In the genomic region with DNA sequence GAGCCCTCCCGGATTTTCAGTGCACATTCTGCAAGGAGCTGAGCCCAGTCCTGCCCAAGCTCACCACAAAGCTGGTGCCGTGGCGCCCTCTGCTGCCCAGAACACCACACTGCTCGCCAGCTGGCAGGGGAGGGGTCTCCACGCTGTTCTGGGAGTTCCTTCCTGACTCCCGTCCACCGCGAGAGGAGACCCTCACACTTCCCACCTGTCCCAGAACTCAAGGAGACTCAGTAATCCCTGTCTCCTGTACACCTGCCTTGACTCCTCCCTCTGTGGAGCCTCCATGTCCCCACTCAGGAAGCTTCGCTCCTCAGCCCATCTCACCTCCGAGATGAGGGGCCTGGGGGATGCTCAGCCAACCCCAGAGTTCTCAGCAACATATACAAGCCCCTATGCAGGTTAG, we compare ENCODE assay signal across 8 cellular contexts. TPM values are rescaled to one million over a fixed set of nuclear protein-coding genes. Genes with fewer than 3 reads are reported as not detected.
A peak's percentile ranks its signal among the peaks of the same experiment; 100 is the strongest.
DNase-seq lines count a peak whose midpoint lies in the region; ATAC-seq, FAIRE-seq and TF ChIP-seq lines count a peak whose summit lies in the region.

No MANE protein-coding gene starts in this region.

- CTCF ChIA-PET in HepG2 (lab: Yijun Ruan, JAX; ENCODE audit: low intra/inter-chr PET ratio, low total read pairs): interaction anchor here (1.0 to 1.4 kb wide), 2 partner anchors 104 to 405 kb away, joined by 3 to 5 read pairs; no protein-coding TSS in a partner anchor

- FAIRE-seq in HepG2 (lab: Jason Lieb, UNC): no peak

- TF ChIP-seq POLR2A in HepG2 (IDR thresholded peaks at IDR 0.05; ENCODE audit: insufficient read depth in 1 of 2, low read depth in 2 of 2, low read length in 2 of 2) (no peak), GM18505 (IDR thresholded peaks at IDR 0.05; ENCODE audit: borderline replicate concordance, extremely low read depth, insufficient read depth, insufficient read length) (no peak)

- H3K27me3 ChIP-seq in DND-41 (ENCODE audit: insufficient read depth, low read length, poor library complexity): no peaks in the 10 kb centered on the region
- peaks cover 3 to 35% of the 10 kb centered on the region in 2 experiments; a peak in 4 of 5 replicates for H3K27me3 ChIP-seq in HepG2 (ENCODE audit: control insufficient read depth in 1 of 2, insufficient read depth in 2 of 2, low read length in 2 of 2)

- H3K79me2 ChIP-seq in DND-41 (ENCODE audit: insufficient read depth, low read length) (no peaks in the 10 kb centered on the region), HepG2 (ENCODE audit: insufficient read depth, low read length) (no peaks in the 10 kb centered on the region)

- no peaks in the 10 kb centered on the region for H3K9me3 ChIP-seq in DND-41 (ENCODE audit: insufficient read depth, low read length, severe bottlenecking)
- no peaks in the 10 kb centered on the region for H3K9me3 ChIP-seq in HepG2 (ENCODE audit: low read length)

- WGBS in HepG2 (ENCODE audit: low lambda C conversion rate): 34% methylated on average over 5 of the region's 10 CpGs

- TF ChIP-seq CTCF in DND-41 (IDR thresholded peaks at IDR 0.05; ENCODE audit: borderline replicate concordance, extremely low read depth, low read length, poor library complexity, severe bottlenecking): peak; percentile 90
- TF ChIP-seq CTCF in LNCAP (IDR thresholded peaks at IDR 0.05): peak; percentile 93
- TF ChIP-seq CTCF in choroid plexus epithelial cell (conservative IDR thresholded peaks at IDR 0.05; ENCODE audit: low read depth, low read length): peak; percentile 92
- TF ChIP-seq CTCF in HepG2 (CRISPR knock-in tag; IDR thresholded peaks at IDR 0.05): peak; percentile 90

- H3K4me3 ChIP-seq in DND-41 (ENCODE audit: low read depth in 1 of 2, low read length in 2 of 2): no peak overlapping the region
- H3K4me3 ChIP-seq in choroid plexus epithelial cell (ENCODE audit: low read depth, low read length): no peak overlapping the region
- H3K4me3 ChIP-seq in HepG2 (replicated peaks in 1 of 3; ENCODE audit: insufficient read depth in 1 of 3, low read depth in 2 of 3, low read length in 3 of 3): no peak overlapping the region

- H3K27ac ChIP-seq in DND-41 (ENCODE audit: low read length): no peak overlapping the region
- no peak overlapping the region for H3K27ac ChIP-seq in HepG2 (ENCODE audit: extremely low read length, insufficient read depth, low read length)

- ATAC-seq in DND-41 (ENCODE audit: insufficient read depth, low read depth): peak; percentile 86
- ATAC-seq in HepG2: peak; percentile 79
- ATAC-seq in GM19397 (IDR thresholded peaks at IDR 0.05; ENCODE audit: unreplicated experiment): no peak
- no peak for ATAC-seq in GM18505 (IDR thresholded peaks at IDR 0.05; ENCODE audit: unreplicated experiment)

- intact Hi-C loops in HepG2 (cut with micrococcal nuclease; ENCODE audit: unreplicated experiment): loop anchor here (5.0 kb wide), 1 partner anchor 326 kb away; no protein-coding TSS in a partner anchor

- no peak overlapping the region for H2AFZ ChIP-seq in DND-41 (ENCODE audit: low read depth, low read length)
- H2AFZ ChIP-seq in HepG2 (ENCODE audit: low read length): no peak overlapping the region

- peak; percentile 82 for TF ChIP-seq RAD21 in HepG2 (CRISPR knock-in tag; IDR thresholded peaks at IDR 0.05)

- peaks cover 4% of the 10 kb centered on the region; the same call in 1 of the 2 replicates for H3K4me1 ChIP-seq in DND-41 (ENCODE audit: insufficient read depth, low read length)
- no peaks in the 10 kb centered on the region for H3K4me1 ChIP-seq in HepG2 (ENCODE audit: insufficient read depth, low read length)

- no peak for TF ChIP-seq EP300 in HepG2 (IDR thresholded peaks at IDR 0.05; ENCODE audit: low read depth in 2 of 2, low read length in 2 of 2)
- TF ChIP-seq EP300 in HepG2 (CRISPR knock-in tag; IDR thresholded peaks at IDR 0.05; ENCODE audit: borderline replicate concordance): no peak

- H4K20me1 ChIP-seq in DND-41 (ENCODE audit: insufficient read depth, low read length) (no peaks in the 10 kb centered on the region), HepG2 (ENCODE audit: insufficient read depth, low read length) (no peaks in the 10 kb centered on the region)

- H3K9ac ChIP-seq in DND-41 (ENCODE audit: low read depth, low read length): no peak overlapping the region
- H3K9ac ChIP-seq in HepG2 (ENCODE audit: insufficient read depth, low read depth, low read length): no peak overlapping the region

- H3K36me3 ChIP-seq in DND-41 (ENCODE audit: insufficient read depth, low read length) (no peaks in the 10 kb centered on the region), HepG2 (replicated peaks in 1 of 2; ENCODE audit: control insufficient read depth in 1 of 2, insufficient read depth in 2 of 2, low read length in 2 of 2) (no peaks in the 10 kb centered on the region)

- in situ Hi-C loops in HepG2 (cut with HindIII; ENCODE audit: extremely low pct_ligation_motif_present, low pct_unique_long_range_greater_than_20kb): no loop called here

- no TSS peak for BruUV-seq in HepG2 (replicated peaks; lab: Mats Ljungman, UMichigan)

- DNase-seq in DND-41 (peak; percentile 70), choroid plexus epithelial cell (ENCODE audit: low read depth) (peak; percentile 49), HepG2 (ENCODE audit: low spot score) (peak; percentile 21)
- peak; percentile 79 for DNase-seq in activated CD4-positive, alpha-beta T cell treated with anti-CD3 and anti-CD28 coated beads for 48 hours
- DNase-seq in stimulated activated CD8-positive, alpha-beta memory T cell treated with anti-CD3 and anti-CD28 coated beads, Interleukin-15, amount 100 ng/mL, for 1 hour (ENCODE audit: low read depth): peak; percentile 38

- POLR2A ChIA-PET in HepG2 (lab: Yijun Ruan, JAX): no interaction called here

- H3K4me2 ChIP-seq in DND-41 (ENCODE audit: insufficient read depth, low read length): no peak overlapping the region
- H3K4me2 ChIP-seq in HepG2 (ENCODE audit: low read depth, low read length): no peak overlapping the region

TF ChIP-seq in HepG2, 621 proteins besides CTCF, POLR2A, EP300 and RAD21 (continues in another document):
- TF ChIP-seq ZBTB46 (CRISPR knock-in tag; IDR thresholded peaks at IDR 0.05; ENCODE audit: borderline replicate concordance) (no peak), ZNF790 (CRISPR knock-in tag; IDR thresholded peaks at IDR 0.05; ENCODE audit: borderline replicate concordance) (no peak), HIVEP1 (CRISPR knock-in tag; IDR thresholded peaks at IDR 0.05) (no peak), DMTF1 (CRISPR knock-in tag; IDR thresholded peaks at IDR 0.05) (no peak)

RNA-seq across cellular contexts. Expression of gene C10orf105, which starts 11.3 kb away (rescaled TPM):
- total RNA-seq in HepG2 (2016; rRNA removed; fragmentation: Illumina TruSeq; extraction: Trizol): not detected in 2 replicates
- not detected in 2 replicates for total RNA-seq in HepG2 (2016; cell fraction: cytosol; rRNA removed; fragmentation: Illumina TruSeq; extraction: Trizol; ENCODE audit: low read depth)
- not detected in 2 replicates for total RNA-seq in HepG2 (2016; cell fraction: insoluble cytoplasmic fraction; rRNA removed; fragmentation: Illumina TruSeq; extraction: Trizol)
- total RNA-seq in HepG2 (2016; cell fraction: membrane; rRNA removed; fragmentation: Illumina TruSeq; extraction: Trizol): not detected in 2 replicates
- total RNA-seq in HepG2 (2016; cell fraction: nucleus; rRNA removed; fragmentation: Illumina TruSeq; extraction: Trizol): not detected in 2 replicates
- polyA plus RNA-seq in HepG2 (2011; rRNA removed): not detected in 2 replicates
- not detected in 2 replicates for polyA plus RNA-seq in HepG2 (2011; cell fraction: cytosol; rRNA removed)
- not detected in 2 replicates for polyA plus RNA-seq in HepG2 (2011; cell fraction: nucleus; rRNA removed)
- not detected in 2 replicates for polyA plus RNA-seq in HepG2 (2012)
- not detected in 2 replicates for polyA plus RNA-seq in HepG2 (2016; cell fraction: cytosol; fragmentation: Illumina TruSeq; extraction: Trizol; ENCODE audit: low read depth)
- not detected in 2 replicates for polyA plus RNA-seq in HepG2 (2016; cell fraction: insoluble cytoplasmic fraction; fragmentation: Illumina TruSeq; extraction: Trizol; ENCODE audit: low read depth)
- polyA plus RNA-seq in HepG2 (2016; cell fraction: membrane; fragmentation: Illumina TruSeq; extraction: Trizol; ENCODE audit: low read depth): not detected in 2 replicates
- polyA plus RNA-seq in HepG2 (2016; cell fraction: nucleus; fragmentation: Illumina TruSeq; extraction: Trizol; ENCODE audit: insufficient read depth, low read depth): not detected in 2 replicates
- not detected in 2 replicates for polyA minus RNA-seq in HepG2 (2011; rRNA and poly(A)+ RNA removed; ENCODE audit: low replicate concordance)
- polyA minus RNA-seq in HepG2 (2011; cell fraction: cytosol; rRNA and poly(A)+ RNA removed): not detected in 2 replicates
- not detected in 2 replicates for polyA minus RNA-seq in HepG2 (2011; cell fraction: nucleus; rRNA and poly(A)+ RNA removed)

Comparison
In these comparisons a context has a peak if more than half of its experiments do, and no peak if none do; other contexts are left out.
1. ATAC-seq: peak in DND-41 (single experiment) and HepG2 (single experiment); none in GM19397 (single experiment) and GM18505 (single experiment).
2. DNase-seq: peak in every context shown above with its lines; median percentile 79 in activated CD4-positive, alpha-beta T cell treated with anti-CD3 and anti-CD28 coated beads for 48 hours; 70 in DND-41; 49 in choroid plexus epithelial cell; 38 in stimulated activated CD8-positive, alpha-beta memory T cell treated with anti-CD3 and anti-CD28 coated beads, Interleukin-15, amount 100 ng/mL, for 1 hour; 21 in HepG2.
3. Peak in every context shown above with its lines, with median percentiles within 50 percentile points of each other: CTCF ChIP-seq.